Comparison of ENCODE assay signal across 1 cellular context in the genomic region with DNA sequence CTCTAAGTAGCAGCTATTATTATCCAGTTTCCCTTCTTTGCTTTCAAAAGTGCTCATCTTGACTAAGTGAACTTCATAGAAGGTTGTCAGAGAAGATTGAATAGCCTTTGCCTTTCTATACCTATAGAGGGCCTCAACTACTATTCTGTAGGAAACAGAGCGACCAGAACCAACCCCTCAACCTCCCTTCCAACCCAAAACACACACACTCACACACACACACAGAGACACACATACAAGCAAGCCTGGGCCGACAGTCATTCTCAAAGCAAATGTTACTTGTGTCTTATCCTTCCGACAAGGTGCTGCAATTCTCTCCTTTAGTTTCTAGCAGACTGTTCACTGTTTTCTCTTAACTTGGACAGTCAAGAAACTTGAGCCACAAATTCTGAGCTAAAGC.
TF ChIP-seq lines count a peak whose summit lies in the region.

No MANE protein-coding gene starts in this region.

TF ChIP-seq in H1, 55 proteins besides CTCF, POLR2A, EP300 and RAD21:
- TF ChIP-seq SAP30 (IDR thresholded peaks at IDR 0.05; ENCODE audit: insufficient read depth, insufficient replicate concordance, low read length), result no peak
- no peak for TF ChIP-seq TAF7 (optimal IDR thresholded peaks at IDR 0.05; ENCODE audit: borderline replicate concordance, low read depth, low read length)
- TF ChIP-seq, protein P1, sequence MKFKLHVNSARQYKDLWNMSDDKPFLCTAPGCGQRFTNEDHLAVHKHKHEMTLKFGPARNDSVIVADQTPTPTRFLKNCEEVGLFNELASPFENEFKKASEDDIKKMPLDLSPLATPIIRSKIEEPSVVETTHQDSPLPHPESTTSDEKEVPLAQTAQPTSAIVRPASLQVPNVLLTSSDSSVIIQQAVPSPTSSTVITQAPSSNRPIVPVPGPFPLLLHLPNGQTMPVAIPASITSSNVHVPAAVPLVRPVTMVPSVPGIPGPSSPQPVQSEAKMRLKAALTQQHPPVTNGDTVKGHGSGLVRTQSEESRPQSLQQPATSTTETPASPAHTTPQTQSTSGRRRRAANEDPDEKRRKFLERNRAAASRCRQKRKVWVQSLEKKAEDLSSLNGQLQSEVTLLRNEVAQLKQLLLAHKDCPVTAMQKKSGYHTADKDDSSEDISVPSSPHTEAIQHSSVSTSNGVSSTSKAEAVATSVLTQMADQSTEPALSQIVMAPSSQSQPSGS (IDR thresholded peaks at IDR 0.05; ENCODE audit: low read length), result no peak
- TF ChIP-seq SUZ12 (IDR thresholded peaks at IDR 0.05; ENCODE audit: low read length), result no peak
- no peak for TF ChIP-seq RXRA (IDR thresholded peaks at IDR 0.05; ENCODE audit: insufficient read depth, low read depth, low read length)
- no peak for TF ChIP-seq NANOG (IDR thresholded peaks at IDR 0.05; ENCODE audit: insufficient read depth, low read depth, low read length, poor library complexity, severe bottlenecking)
- no peak for TF ChIP-seq CTBP2 (IDR thresholded peaks at IDR 0.05; ENCODE audit: borderline replicate concordance, insufficient read depth, insufficient read length, low read length)
- TF ChIP-seq, protein P2, sequence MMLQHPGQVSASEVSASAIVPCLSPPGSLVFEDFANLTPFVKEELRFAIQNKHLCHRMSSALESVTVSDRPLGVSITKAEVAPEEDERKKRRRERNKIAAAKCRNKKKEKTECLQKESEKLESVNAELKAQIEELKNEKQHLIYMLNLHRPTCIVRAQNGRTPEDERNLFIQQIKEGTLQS (IDR thresholded peaks at IDR 0.05; ENCODE audit: insufficient read depth, low read depth, low read length), result no peak
- TF ChIP-seq POU5F1 (IDR thresholded peaks at IDR 0.05; ENCODE audit: low read depth, low read length), result no peak
- no peak for TF ChIP-seq YY1 (IDR thresholded peaks at IDR 0.05; ENCODE audit: low read depth, low read length)
- TF ChIP-seq KDM1A (IDR thresholded peaks at IDR 0.05; ENCODE audit: borderline replicate concordance, low read length), result no peak
- TF ChIP-seq EGR1 (IDR thresholded peaks at IDR 0.05; ENCODE audit: borderline replicate concordance, low read depth, low read length), result no peak
- TF ChIP-seq TCF12 (IDR thresholded peaks at IDR 0.05; ENCODE audit: low read depth, low read length), result no peak
- TF ChIP-seq, protein P3, sequence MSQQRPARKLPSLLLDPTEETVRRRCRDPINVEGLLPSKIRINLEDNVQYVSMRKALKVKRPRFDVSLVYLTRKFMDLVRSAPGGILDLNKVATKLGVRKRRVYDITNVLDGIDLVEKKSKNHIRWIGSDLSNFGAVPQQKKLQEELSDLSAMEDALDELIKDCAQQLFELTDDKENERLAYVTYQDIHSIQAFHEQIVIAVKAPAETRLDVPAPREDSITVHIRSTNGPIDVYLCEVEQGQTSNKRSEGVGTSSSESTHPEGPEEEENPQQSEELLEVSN (IDR thresholded peaks at IDR 0.05), result no peak
- no peak for TF ChIP-seq BACH1 (IDR thresholded peaks at IDR 0.05; ENCODE audit: low read length)
- no peak for TF ChIP-seq KDM4A (IDR thresholded peaks at IDR 0.05; ENCODE audit: low read depth, low read length, severe bottlenecking)
- no peak for TF ChIP-seq KDM5A (IDR thresholded peaks at IDR 0.05; ENCODE audit: low read length)
- TF ChIP-seq CREB1 (IDR thresholded peaks at IDR 0.05), result no peak
